ENCODE assay signal across 8 cellular contexts in the genomic region with DNA sequence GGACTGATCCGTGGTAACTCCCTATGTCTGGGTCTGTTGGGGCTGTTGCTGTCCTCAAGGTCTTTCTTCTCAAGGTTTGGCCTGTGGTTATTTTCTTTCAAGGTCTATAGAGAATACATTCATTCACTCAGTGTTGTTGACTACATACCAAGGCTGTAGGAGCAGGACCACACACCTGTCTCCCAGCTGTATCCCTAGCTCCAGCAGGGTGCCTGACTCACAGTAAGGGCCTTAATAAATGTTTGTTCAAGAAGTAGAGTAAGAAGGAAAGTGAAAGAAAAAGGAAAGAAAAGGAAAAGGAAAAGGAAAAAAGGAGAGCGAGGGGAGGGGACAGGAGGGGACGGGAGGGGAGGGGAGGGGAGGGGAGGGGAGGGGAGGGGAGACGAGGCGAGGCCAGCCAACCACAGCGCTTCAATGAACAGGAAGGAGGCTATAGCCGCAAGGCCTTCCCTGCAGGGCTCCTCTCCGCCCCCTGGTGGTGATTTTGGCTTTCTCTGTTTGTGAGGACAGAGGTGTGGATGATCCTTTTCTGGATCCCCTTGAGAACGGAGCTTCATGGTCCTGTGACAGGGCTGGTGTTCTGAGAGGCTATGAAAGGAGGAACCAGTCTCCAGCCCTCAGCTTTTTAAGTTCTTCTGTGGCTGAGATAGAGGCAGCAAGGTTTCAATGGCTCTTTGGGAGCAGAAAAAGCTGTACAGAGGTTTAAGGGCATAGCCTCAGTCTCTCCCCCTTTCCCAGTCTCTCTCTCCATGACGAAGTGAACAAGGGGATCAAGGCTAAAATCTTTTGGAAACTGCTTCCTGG. TPM values are rescaled to one million over a fixed set of nuclear protein-coding genes. Genes with fewer than 3 reads are reported as not detected.
A peak's percentile ranks its signal among the peaks of the same experiment; 100 is the strongest.
DNase-seq lines count a peak whose midpoint lies in the region; ATAC-seq, FAIRE-seq and TF ChIP-seq lines count a peak whose summit lies in the region.

No MANE protein-coding gene starts in this region.

- ATAC-seq in stimulated activated naive B cell treated with anti-CD40 and anti-IgM and Interleukin-4, amounts not matched to agents 10 μg/mL and 1 μg/mL and 100 μg/mL, for 72 hours (replicated peaks) = peak; percentile 61 to 74
- ATAC-seq in GM21381 (IDR thresholded peaks at IDR 0.05; ENCODE audit: unreplicated experiment) = no peak

- intact Hi-C loops in A673 (cut with micrococcal nuclease; ENCODE audit: unreplicated experiment) = no loop called here

- H3K36me3 Mint-ChIP-seq in stimulated activated naive B cell treated with anti-CD40 and anti-IgM and Interleukin-4, amounts not matched to agents 10 μg/mL and 1 μg/mL and 100 μg/mL, for 72 hours = peaks cover 0 to 4% of the 10 kb centered on the region in 2 donors

- FAIRE-seq in GM18507 (lab: Jason Lieb, UNC) (peak; percentile 33), RCC 7860 (lab: Jason Lieb, UNC) (no peak)

- peak; percentile 63 for TF ChIP-seq CTCF in A673 (conservative IDR thresholded peaks at IDR 0.05; ENCODE audit: low read depth, low read length)
- TF ChIP-seq CTCF in kidney epithelial cell (IDR thresholded peaks at IDR 0.05; ENCODE audit: insufficient read depth, low read length, poor library complexity, severe bottlenecking) = peak; percentile 51

- H3K27me3 Mint-ChIP-seq in stimulated activated naive B cell treated with anti-CD40 and anti-IgM and Interleukin-4, amounts not matched to agents 10 μg/mL and 1 μg/mL and 100 μg/mL, for 72 hours = peaks cover 0 to 9% of the 10 kb centered on the region in 2 donors

- CTCF ChIA-PET in A673 (lab: Charles Lee) = interaction anchor here (0.5 to 0.6 kb wide), 2 partner anchors 190 to 291 kb away, joined by 3 to 17 read pairs; no protein-coding TSS in a partner anchor

- H3K27ac ChIP-seq in A673 (ENCODE audit: low read depth, low read length, poor library complexity, severe bottlenecking) = no peak overlapping the region

- peaks cover 4% of the 10 kb centered on the region for H3K9me3 ChIP-seq in A673 (ENCODE audit: low read depth, low read length, poor library complexity, severe bottlenecking)

- H3K27me3 ChIP-seq in A673 (replicated peaks; ENCODE audit: insufficient read depth, low read depth, low read length, poor library complexity) (no peaks in the 10 kb centered on the region), kidney epithelial cell (ENCODE audit: control insufficient read depth, insufficient read depth, low read length) (no peaks in the 10 kb centered on the region)

- POLR2A ChIA-PET in A673 (lab: Charles Lee; ENCODE audit: low non-redundant PET) = interaction anchor here (0.6 kb wide), 1 partner anchor 942 kb away, joined by 3 read pairs; no protein-coding TSS in a partner anchor

- peaks cover 28 to 33% of the 10 kb centered on the region in 2 donors for H3K9me3 Mint-ChIP-seq in stimulated activated naive B cell treated with anti-CD40 and anti-IgM and Interleukin-4, amounts not matched to agents 10 μg/mL and 1 μg/mL and 100 μg/mL, for 72 hours

- H3K4me3 Mint-ChIP-seq in stimulated activated naive B cell treated with anti-CD40 and anti-IgM and Interleukin-4, amounts not matched to agents 10 μg/mL and 1 μg/mL and 100 μg/mL, for 72 hours = no peak overlapping the region

- H3K4me1 Mint-ChIP-seq in stimulated activated naive B cell treated with anti-CD40 and anti-IgM and Interleukin-4, amounts not matched to agents 10 μg/mL and 1 μg/mL and 100 μg/mL, for 72 hours = peaks cover 2 to 6% of the 10 kb centered on the region in 2 donors

- H3K4me3 ChIP-seq in A673 (ENCODE audit: low read depth, low read length, poor library complexity, severe bottlenecking) (no peak overlapping the region), kidney epithelial cell (ENCODE audit: low read depth, low read length) (no peak overlapping the region)

- no TSS peak for BruUV-seq in A673 (replicated peaks; lab: Mats Ljungman, UMichigan)

- no peaks in the 10 kb centered on the region for H3K4me1 ChIP-seq in A673 (ENCODE audit: insufficient read depth, low read length, poor library complexity, severe bottlenecking)

- H3K27ac Mint-ChIP-seq in stimulated activated naive B cell treated with anti-CD40 and anti-IgM and Interleukin-4, amounts not matched to agents 10 μg/mL and 1 μg/mL and 100 μg/mL, for 72 hours = no peak overlapping the region

- no peaks in the 10 kb centered on the region for H3K36me3 ChIP-seq in A673 (ENCODE audit: insufficient read depth, low read length, poor library complexity, severe bottlenecking)
- no peaks in the 10 kb centered on the region for H3K36me3 ChIP-seq in kidney epithelial cell (ENCODE audit: control insufficient read depth, insufficient read depth, low read length)

- DNase-seq in A673 (ENCODE audit: low spot score) = peak; percentile 77
- DNase-seq in GM18507 (ENCODE audit: extremely low spot score, insufficient read length, low read depth) = no peak
- DNase-seq in RCC 7860 (ENCODE audit: low spot score) = peak; percentile 36
- peak; percentile 56 for DNase-seq in activated T-helper 9 cell treated with anti-CD3 and anti-CD28 coated beads, Interleukin-2, amount 50 U/mL, for 16 hours (ENCODE audit: low read depth)
- DNase-seq in kidney epithelial cell (ENCODE audit: low read depth) = no peak
- DNase-seq in stimulated activated naive B cell treated with anti-CD40 and anti-IgM and Interleukin-4, amounts not matched to agents 10 μg/mL and 1 μg/mL and 100 μg/mL, for 72 hours = peak; percentile 11
- no peak for DNase-seq in epidermal melanocyte (ENCODE audit: insufficient read length, low spot score)

RNA-seq across cellular contexts. Expression of gene LCE5A, which starts 30.6 kb away (rescaled TPM):
- total RNA-seq in A673 (2021) (not detected in 2 replicates), kidney epithelial cell (not detected in 2 replicates)

RNA-seq across cellular contexts. Expression of gene CRCT1, which starts 34.3 kb away (rescaled TPM):
- total RNA-seq in A673 (2021) (not detected in 2 replicates), kidney epithelial cell (0.75 TPM in 1 of 2 replicates, not detected in the other)

Comparison
In these comparisons a context has a peak if more than half of its experiments do, and no peak if none do; other contexts are left out.
1. DNase-seq: peak in A673 (single experiment), RCC 7860 (single experiment), activated T-helper 9 cell treated with anti-CD3 and anti-CD28 coated beads, Interleukin-2, amount 50 U/mL, for 16 hours (single experiment) and stimulated activated naive B cell treated with anti-CD40 and anti-IgM and Interleukin-4, amounts not matched to agents 10 μg/mL and 1 μg/mL and 100 μg/mL, for 72 hours (single experiment); none in GM18507 (single experiment), kidney epithelial cell (single experiment) and epidermal melanocyte (single experiment).